ENCODE assay signal across 20 cellular contexts in genomic region chr11:59180168-59180567, GRCh38. TPM values are rescaled to one million over a fixed set of nuclear protein-coding genes. Genes with fewer than 3 reads are reported as not detected.
"Had no signal": no experiment of that assay in that cellular context is flagged by ENCODE, and none has a peak within 500 bp of the region (broad histone marks: within the 10 kb centered on the region; RNA-seq: fewer than 3 reads in every experiment).

No MANE protein-coding gene starts in this region.

- H3K4me3 ChIP-seq: cardiac muscle cell, gastrocnemius medialis, heart left ventricle, psoas muscle, right lobe of liver, smooth muscle cell had no signal

- H3K9me3 ChIP-seq: gastrocnemius medialis, psoas muscle, right lobe of liver had no signal

- H3K27me3 Mint-ChIP-seq: activated B cell treated with CpG ODN at 0.5 μM for 24 hours; activated CD8-positive, alpha-beta T cell treated with anti-CD3 and anti-CD28 coated beads for 36 hours; activated T-helper 17 cell treated with anti-CD3 and anti-CD28 coated beads, Interleukin-2, amount 50 U/mL, for 72 hours had no signal

- H3K4me3 Mint-ChIP-seq: activated B cell treated with CpG ODN at 0.5 μM for 24 hours; activated CD8-positive, alpha-beta T cell treated with anti-CD3 and anti-CD28 coated beads for 36 hours; activated naive CD8-positive, alpha-beta T cell treated with anti-CD3 and anti-CD28 coated beads for 36 hours; activated T-helper 17 cell treated with anti-CD3 and anti-CD28 coated beads, Interleukin-2, amount 50 U/mL, for 72 hours; natural killer cell treated with Interleukin-12 subunit alpha and Interleukin-12 subunit beta and Interleukin-15 and Interleukin-18, amount 100 ng/mL, for 72 hours; stimulated activated naive CD8-positive, alpha-beta T cell treated with anti-CD3 and anti-CD28 coated beads, Interleukin-15, amount 100 ng/mL, for 72 hours had no signal

- FAIRE-seq: endometrium had no signal

- H3K4me1 ChIP-seq: gastrocnemius medialis, psoas muscle had no signal

- ATAC-seq: activated T-helper 17 cell treated with anti-CD3 and anti-CD28 coated beads, Interleukin-2, amount 50 U/mL, for 72 hours; gastrocnemius medialis; heart left ventricle; natural killer cell treated with Interleukin-12 subunit alpha and Interleukin-12 subunit beta and Interleukin-15 and Interleukin-18, amount 100 ng/mL, for 72 hours; psoas muscle; right lobe of liver; stimulated activated naive CD8-positive, alpha-beta T cell treated with anti-CD3 and anti-CD28 coated beads, Interleukin-15, amount 100 ng/mL, for 72 hours had no signal

- H3K4me2 ChIP-seq: smooth muscle cell had no signal

- H3K27ac ChIP-seq: cardiac muscle cell, gastrocnemius medialis, heart left ventricle, psoas muscle, right lobe of liver had no signal

- H3K27me3 ChIP-seq: gastrocnemius medialis, heart left ventricle, right lobe of liver had no signal

- H3K36me3 Mint-ChIP-seq: activated naive CD8-positive, alpha-beta T cell treated with anti-CD3 and anti-CD28 coated beads for 36 hours; natural killer cell treated with Interleukin-12 subunit alpha and Interleukin-12 subunit beta and Interleukin-15 and Interleukin-18, amount 100 ng/mL, for 72 hours had no signal

- H3K9me3 Mint-ChIP-seq: activated T-helper 17 cell treated with anti-CD3 and anti-CD28 coated beads, Interleukin-2, amount 50 U/mL, for 72 hours; natural killer cell treated with Interleukin-12 subunit alpha and Interleukin-12 subunit beta and Interleukin-15 and Interleukin-18, amount 100 ng/mL, for 72 hours had no signal

- H3K4me1 Mint-ChIP-seq: activated naive CD8-positive, alpha-beta T cell treated with anti-CD3 and anti-CD28 coated beads for 36 hours; activated T-helper 17 cell treated with anti-CD3 and anti-CD28 coated beads, Interleukin-2, amount 50 U/mL, for 72 hours; stimulated activated naive CD8-positive, alpha-beta T cell treated with anti-CD3 and anti-CD28 coated beads, Interleukin-15, amount 100 ng/mL, for 72 hours had no signal

- H3K27ac Mint-ChIP-seq: activated B cell treated with CpG ODN at 0.5 μM for 24 hours; activated CD8-positive, alpha-beta T cell treated with anti-CD3 and anti-CD28 coated beads for 36 hours; activated naive CD8-positive, alpha-beta T cell treated with anti-CD3 and anti-CD28 coated beads for 36 hours; activated T-helper 17 cell treated with anti-CD3 and anti-CD28 coated beads, Interleukin-2, amount 50 U/mL, for 72 hours; natural killer cell treated with Interleukin-12 subunit alpha and Interleukin-12 subunit beta and Interleukin-15 and Interleukin-18, amount 100 ng/mL, for 72 hours; stimulated activated naive CD8-positive, alpha-beta T cell treated with anti-CD3 and anti-CD28 coated beads, Interleukin-15, amount 100 ng/mL, for 72 hours had no signal

- H3K36me3 ChIP-seq: cardiac muscle cell, gastrocnemius medialis had no signal

- DNase-seq: activated B cell treated with CpG ODN at 0.5 μM for 24 hours; activated CD4-positive, alpha-beta T cell treated with anti-CD3 and anti-CD28 coated beads for 48 hours; activated CD8-positive, alpha-beta T cell treated with anti-CD3 and anti-CD28 coated beads for 36 hours; activated naive CD4-positive, alpha-beta T cell; activated naive CD8-positive, alpha-beta T cell treated with anti-CD3 and anti-CD28 coated beads for 36 hours; activated T-cell treated with anti-CD3 and anti-CD28 coated beads, Interleukin-2, amount 50 U/mL, for 1 hour; amniotic stem cell; gastrocnemius medialis; heart left ventricle; psoas muscle; right lobe of liver; stimulated activated CD4-positive, alpha-beta T cell treated with anti-CD3 and anti-CD28 coated beads, Interleukin-4, amount 100 ng/mL, for 1 hour; stimulated activated naive CD8-positive, alpha-beta T cell treated with anti-CD3 and anti-CD28 coated beads, Interleukin-15, amount 100 ng/mL, for 72 hours; T-helper 1 cell; T-helper 9 cell had no signal

RNA-seq across cellular contexts. Expression of gene MPEG1, which starts 32.6 kb away (rescaled TPM):
- total RNA-seq: activated CD8-positive, alpha-beta T cell treated with anti-CD3 and anti-CD28 coated beads for 36 hours; cardiac muscle cell had no signal
- polyA plus RNA-seq: cardiac muscle cell had no signal
